8 cellular contexts compared by ENCODE assay signal in the genomic region with DNA sequence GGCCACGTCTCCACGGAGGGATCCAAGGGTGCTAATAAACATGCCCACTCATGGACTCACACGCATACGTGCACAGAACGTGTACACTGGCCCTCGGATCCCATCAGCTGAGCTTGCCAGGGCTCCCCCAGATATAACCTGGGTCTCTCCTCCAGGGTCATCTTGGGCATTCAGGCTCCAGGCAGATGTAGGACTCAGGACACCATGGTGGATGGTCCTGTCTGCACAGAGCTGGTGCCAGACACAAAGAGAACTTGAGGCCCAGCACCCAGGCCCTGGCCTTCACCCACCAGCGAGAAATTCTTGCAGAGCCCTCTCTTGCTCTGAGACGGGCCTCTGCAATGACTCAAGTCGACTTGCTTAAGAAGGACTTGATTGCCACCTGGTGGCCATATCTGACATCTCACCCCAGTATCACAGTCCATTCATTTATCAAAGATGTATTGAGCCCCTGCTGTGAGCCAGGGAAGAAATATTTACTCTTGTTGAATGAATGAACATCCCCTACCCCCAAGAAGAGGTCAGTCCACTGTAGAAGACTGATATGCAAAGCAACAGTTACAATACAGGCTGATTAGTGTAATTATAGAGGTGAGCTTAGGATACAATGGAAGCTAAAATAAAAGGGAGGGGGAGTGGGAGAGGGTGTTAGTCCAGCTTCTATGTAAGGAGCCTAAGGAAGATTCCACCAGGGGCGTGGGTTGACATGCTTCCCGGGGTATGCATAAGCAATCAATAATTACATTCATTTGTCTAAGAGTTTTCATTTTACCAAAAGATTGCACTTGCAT. TPM values are rescaled to one million over a fixed set of nuclear protein-coding genes. Genes with fewer than 3 reads are reported as not detected.
A peak's percentile ranks its signal among the peaks of the same experiment; 100 is the strongest.
DNase-seq lines count a peak whose midpoint lies in the region; ATAC-seq, FAIRE-seq and TF ChIP-seq lines count a peak whose summit lies in the region.

No MANE protein-coding gene starts in this region.

- FAIRE-seq in bronchial epithelial cell (lab: Jason Lieb, UNC), result peak; percentile 86

- CTCF ChIA-PET in WTC11 (lab: Charles Lee), result interaction anchor here (0.5 to 3.1 kb wide), 39 partner anchors 9 to 432 kb away, joined by 3 to 18 read pairs (median 4); a partner anchor contains a TSS

- H3K27me3 ChIP-seq in bronchial epithelial cell (ENCODE audit: control insufficient read depth, insufficient read depth, low read length), result no peaks in the 10 kb centered on the region

- H3K27ac Mint-ChIP-seq in WTC11, result no peak overlapping the region

- H3K4me3 Mint-ChIP-seq in WTC11, result no peak overlapping the region

- DNase-seq in GM10266 (ENCODE audit: extremely low spot score) (peak; percentile 95), NCI-H345 treated with DMSO at 0.1 percent for 48 hours (lab: John Stamatoyannopoulos, UW; ENCODE audit: unreplicated experiment) (peak; percentile 90), WTC11 (ENCODE audit: low spot score) (peak; percentile 93), bronchial epithelial cell (ENCODE audit: low read depth) (peak; percentile 89), islet precursor cell (peak; percentile 95)
- peak; percentile 75 to 77 for DNase-seq in stimulated activated CD4-positive, alpha-beta T cell treated with anti-CD3 and anti-CD28 coated beads, Interleukin-15, amount 100 ng/mL, for 48 hours (ENCODE audit: low read depth in 2 of 2)

- no peak overlapping the region for H3K4me3 ChIP-seq in bronchial epithelial cell (ENCODE audit: low read depth, low read length)

- peaks cover 43% of the 10 kb centered on the region for H3K4me1 Mint-ChIP-seq in WTC11

- no peaks in the 10 kb centered on the region; the same call in none of the 2 replicates for H3K27me3 Mint-ChIP-seq in WTC11 (ENCODE audit: low read depth)

- ATAC-seq in HG03103 (IDR thresholded peaks at IDR 0.05; ENCODE audit: low read depth, unreplicated experiment), result peak; percentile 87
- ATAC-seq in WTC11, result peak; percentile 81
- no peak for ATAC-seq in HG02885 (IDR thresholded peaks at IDR 0.05; ENCODE audit: poor library complexity, unreplicated experiment)

- no peaks in the 10 kb centered on the region for H3K36me3 ChIP-seq in bronchial epithelial cell (ENCODE audit: control insufficient read depth, insufficient read depth, low read length)

- no peaks in the 10 kb centered on the region for H3K36me3 Mint-ChIP-seq in WTC11

- TF ChIP-seq CTCF in GM10266 (IDR thresholded peaks at IDR 0.05; ENCODE audit: control insufficient read depth, insufficient read depth, low read depth, missing control alignments) (peak; percentile 90), WTC11 (IDR thresholded peaks at IDR 0.05) (peak; percentile 74), bronchial epithelial cell (IDR thresholded peaks at IDR 0.05; ENCODE audit: insufficient read depth, low read length, severe bottlenecking) (peak; percentile 73)

- POLR2A ChIA-PET in WTC11 (lab: Charles Lee), result interaction anchor here (0.8 kb wide), 1 partner anchor 216 kb away, joined by 7 read pairs; a partner anchor contains a TSS

- no peaks in the 10 kb centered on the region for H3K9me3 Mint-ChIP-seq in WTC11

TF ChIP-seq in WTC11, 78 proteins besides CTCF, POLR2A, EP300 and RAD21:
- TF ChIP-seq ZNF219 (CRISPR knock-in tag; IDR thresholded peaks at IDR 0.05; ENCODE audit: borderline replicate concordance) (no peak), JAZF1 (CRISPR knock-in tag; IDR thresholded peaks at IDR 0.05) (no peak), GTF2I (CRISPR knock-in tag; conservative IDR thresholded peaks at IDR 0.05) (no peak), TEAD4 (CRISPR knock-in tag; IDR thresholded peaks at IDR 0.05) (no peak), SOX15 (CRISPR knock-in tag; IDR thresholded peaks at IDR 0.05) (no peak)
- TF ChIP-seq, protein P1, sequence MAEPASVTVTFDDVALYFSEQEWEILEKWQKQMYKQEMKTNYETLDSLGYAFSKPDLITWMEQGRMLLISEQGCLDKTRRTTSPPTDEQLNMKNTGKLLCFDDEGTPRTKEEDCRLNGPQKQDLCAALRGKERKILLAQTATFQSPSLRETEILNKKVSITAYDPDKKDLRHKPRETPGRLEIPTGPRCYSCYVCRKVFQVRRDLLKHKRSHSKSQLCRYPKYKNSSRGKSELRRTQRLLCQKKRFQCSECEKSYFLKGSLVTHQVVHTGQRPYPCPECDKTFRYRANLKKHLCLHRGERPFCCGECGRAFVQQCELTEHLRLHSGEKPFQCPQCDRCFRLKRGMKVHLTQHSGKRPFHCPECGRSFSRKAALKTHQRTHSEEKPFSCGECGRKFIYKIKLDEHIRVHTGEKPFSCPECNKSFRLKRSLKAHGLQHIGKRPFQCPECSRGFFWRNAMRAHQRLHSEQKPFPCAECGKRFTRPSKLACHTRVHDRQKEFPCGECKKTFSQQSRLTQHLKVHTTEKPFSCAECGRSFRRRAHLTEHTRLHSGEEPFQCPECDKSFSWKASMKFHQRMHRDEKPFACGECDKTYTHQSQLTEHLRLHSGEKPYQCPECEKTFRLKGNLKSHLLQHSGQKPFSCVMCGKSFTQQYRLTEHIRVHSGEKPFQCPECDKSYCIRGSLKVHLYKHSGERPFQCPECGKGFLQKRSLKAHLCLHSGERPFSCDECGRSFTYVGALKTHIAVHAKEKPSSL (CRISPR knock-in tag; conservative IDR thresholded peaks at IDR 0.05), result no peak
- TF ChIP-seq, protein P2, sequence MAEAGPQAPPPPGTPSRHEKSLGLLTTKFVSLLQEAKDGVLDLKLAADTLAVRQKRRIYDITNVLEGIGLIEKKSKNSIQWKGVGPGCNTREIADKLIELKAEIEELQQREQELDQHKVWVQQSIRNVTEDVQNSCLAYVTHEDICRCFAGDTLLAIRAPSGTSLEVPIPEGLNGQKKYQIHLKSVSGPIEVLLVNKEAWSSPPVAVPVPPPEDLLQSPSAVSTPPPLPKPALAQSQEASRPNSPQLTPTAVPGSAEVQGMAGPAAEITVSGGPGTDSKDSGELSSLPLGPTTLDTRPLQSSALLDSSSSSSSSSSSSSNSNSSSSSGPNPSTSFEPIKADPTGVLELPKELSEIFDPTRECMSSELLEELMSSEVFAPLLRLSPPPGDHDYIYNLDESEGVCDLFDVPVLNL (CRISPR knock-in tag; IDR thresholded peaks at IDR 0.05; ENCODE audit: borderline replicate concordance, low read depth), result no peak

RNA-seq across cellular contexts. Expression of a gene that starts 34.2 kb away (rescaled TPM):
- total RNA-seq in WTC11 (2021), result 44.9 to 49.5 TPM (median 46.1 TPM) in 3 replicates
- 56.9 and 64.9 TPM in 2 replicates for total RNA-seq in bronchial epithelial cell
